1 cellular context compared by ENCODE assay signal in genomic region chr11:82901165-82901938, GRCh38.
TF ChIP-seq lines count a peak whose summit lies in the region.

A gene with protein sequence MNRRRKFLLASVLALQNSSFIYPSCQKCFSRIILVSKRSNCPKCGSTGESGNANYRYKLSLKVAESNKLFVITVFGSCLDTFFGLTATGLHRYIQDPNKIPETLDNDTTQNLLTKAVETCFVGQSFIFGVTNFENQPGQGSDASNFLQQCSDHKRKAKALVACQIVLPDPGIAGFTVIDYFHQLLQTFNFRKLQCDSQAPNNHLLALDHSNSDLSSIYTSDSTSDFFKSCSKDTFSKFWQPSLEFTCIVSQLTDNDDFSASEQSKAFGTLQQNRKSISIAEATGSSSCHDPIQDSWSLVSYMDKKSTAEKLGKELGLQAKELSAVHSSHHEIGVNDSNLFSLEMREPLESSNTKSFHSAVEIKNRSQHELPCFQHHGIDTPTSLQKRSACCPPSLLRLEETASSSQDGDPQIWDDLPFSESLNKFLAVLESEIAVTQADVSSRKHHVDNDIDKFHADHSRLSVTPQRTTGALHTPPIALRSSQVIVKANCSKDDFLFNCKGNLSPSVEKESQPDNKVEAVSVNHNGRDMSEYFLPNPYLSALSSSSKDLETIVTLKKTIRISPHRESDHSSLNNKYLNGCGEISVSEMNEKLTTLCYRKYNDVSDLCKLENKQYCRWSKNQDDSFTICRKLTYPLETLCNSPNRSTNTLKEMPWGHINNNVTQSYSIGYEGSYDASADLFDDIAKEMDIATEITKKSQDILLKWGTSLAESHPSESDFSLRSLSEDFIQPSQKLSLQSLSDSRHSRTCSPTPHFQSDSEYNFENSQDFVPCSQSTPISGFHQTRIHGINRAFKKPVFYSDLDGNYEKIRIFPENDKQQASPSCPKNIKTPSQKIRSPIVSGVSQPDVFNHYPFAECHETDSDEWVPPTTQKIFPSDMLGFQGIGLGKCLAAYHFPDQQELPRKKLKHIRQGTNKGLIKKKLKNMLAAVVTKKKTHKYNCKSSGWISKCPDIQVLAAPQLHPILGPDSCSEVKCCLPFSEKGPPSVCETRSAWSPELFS (plus strand): TSS chr11:82901736. CDS start chr11:82914739, 13,003 bp downstream.

TF ChIP-seq in endothelial cell of umbilical vein, 7 proteins besides CTCF, POLR2A, EP300 and RAD21 (continued from another document):
- TF ChIP-seq MYC (IDR thresholded peaks at IDR 0.05; ENCODE audit: low read depth, low read length) = no peak
- TF ChIP-seq FOS (IDR thresholded peaks at IDR 0.05; ENCODE audit: borderline replicate concordance, insufficient read depth, low read length) = no peak
- no peak for TF ChIP-seq EZH2 (IDR thresholded peaks at IDR 0.05; ENCODE audit: borderline replicate concordance, low read depth, low read length, severe bottlenecking)
